Comparison of ENCODE assay signal across 14 cellular contexts in the genomic region with DNA sequence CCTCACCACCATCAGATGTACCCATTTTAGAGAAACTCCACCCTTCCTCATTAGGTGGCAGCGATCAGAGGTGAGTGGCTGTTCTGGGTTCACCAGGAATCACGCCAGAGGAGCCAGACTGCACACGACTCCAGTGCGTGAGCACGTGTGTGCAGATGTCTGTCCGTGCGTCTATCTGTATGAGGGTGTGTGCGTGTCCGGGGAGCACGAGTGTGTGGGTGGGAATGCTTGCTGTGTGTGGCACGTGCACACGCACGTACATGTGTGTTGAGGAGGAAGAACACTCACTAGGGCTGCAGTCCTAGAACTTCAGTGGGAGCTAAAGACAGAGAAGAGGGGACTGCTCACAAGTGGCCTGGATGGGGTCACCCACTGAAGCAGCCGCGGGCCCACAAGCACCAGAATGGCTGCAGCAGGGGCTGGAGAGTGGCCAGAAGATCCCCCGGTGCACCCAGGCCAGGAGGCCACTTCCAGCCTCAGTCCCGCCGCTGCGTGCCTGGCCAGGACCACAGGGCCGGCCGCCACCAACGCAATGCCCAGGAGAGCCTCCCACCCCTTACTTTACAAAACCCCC.
"Had no signal": no experiment of that assay in that cellular context is flagged by ENCODE, and none has a peak within 500 bp of the region (broad histone marks: within the 10 kb centered on the region; RNA-seq: fewer than 3 reads in every experiment).

No MANE protein-coding gene starts in this region.

- FAIRE-seq: colon, endothelial cell of umbilical vein, pancreas had no signal

- H3K27ac ChIP-seq: ascending aorta, cardiac muscle cell, gastrocnemius medialis, left ventricle myocardium inferior, pancreas, skin epidermis, tibial artery had no signal

- H3K27me3 Mint-ChIP-seq: activated naive CD8-positive, alpha-beta T cell; activated T-cell treated with anti-CD3 and anti-CD28 coated beads, Interleukin-2, amount 50 U/mL, for 24 hours had no signal

- H3K4me3 ChIP-seq: ascending aorta, cardiac muscle cell, gastrocnemius medialis, left ventricle myocardium inferior, pancreas, skin epidermis, tibial artery had no signal

- H3K27ac Mint-ChIP-seq: activated naive CD8-positive, alpha-beta T cell; activated T-cell treated with anti-CD3 and anti-CD28 coated beads, Interleukin-2, amount 50 U/mL, for 24 hours had no signal

- H3K27me3 ChIP-seq: ascending aorta, cardiac muscle cell, gastrocnemius medialis, pancreas, tibial artery had no signal

- DNase-seq: activated gamma-delta T cell; activated T-cell treated with anti-CD3 and anti-CD28 coated beads, Interleukin-2, amount 50 U/mL, for 24 hours; gastrocnemius medialis; left ventricle myocardium inferior; mesendoderm had no signal

- H3K9me3 ChIP-seq: ascending aorta, gastrocnemius medialis, left ventricle myocardium inferior, pancreas, tibial artery had no signal

- H3K36me3 ChIP-seq: cardiac muscle cell, gastrocnemius medialis, pancreas had no signal

- H3K9me3 Mint-ChIP-seq: activated T-cell treated with anti-CD3 and anti-CD28 coated beads, Interleukin-2, amount 50 U/mL, for 24 hours had no signal

- ATAC-seq: activated CD4-positive, CD25-positive, alpha-beta regulatory T cell treated with anti-CD3 and anti-CD28 coated beads, Interleukin-2, amount 50 U/mL, for 24 hours; gastrocnemius medialis; pancreas had no signal

- H3K4me1 ChIP-seq: gastrocnemius medialis, pancreas, tibial artery had no signal

- H3K4me3 Mint-ChIP-seq: activated naive CD8-positive, alpha-beta T cell; activated T-cell treated with anti-CD3 and anti-CD28 coated beads, Interleukin-2, amount 50 U/mL, for 24 hours had no signal
